In the genomic region with DNA sequence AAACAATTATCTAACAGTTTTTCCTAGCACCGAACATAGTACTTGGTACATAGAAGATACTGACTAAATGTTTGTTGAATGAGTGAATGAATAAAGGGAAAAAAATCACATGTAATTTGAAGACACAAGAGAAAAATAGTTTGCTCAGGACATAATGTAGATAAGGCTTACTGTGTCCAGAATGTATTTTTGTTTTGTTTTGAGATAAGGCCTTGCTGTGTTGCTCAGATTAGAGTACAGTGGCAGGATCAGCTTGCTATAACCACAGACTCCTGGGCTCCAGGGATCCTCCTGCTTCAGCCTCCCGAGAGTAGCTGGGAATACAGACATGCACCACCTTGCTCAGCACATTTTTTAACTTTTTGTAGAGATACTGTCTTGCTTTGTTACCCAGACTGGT, we compare ENCODE assay signal across 2 cellular contexts.
A peak's percentile ranks its signal among the peaks of the same experiment; 100 is the strongest.
TF ChIP-seq lines count a peak whose summit lies in the region.

No MANE protein-coding gene starts in this region.

TF ChIP-seq in HEK293, 187 proteins besides CTCF, POLR2A, EP300 and RAD21 (continued from another document):
- TF ChIP-seq, protein P1, sequence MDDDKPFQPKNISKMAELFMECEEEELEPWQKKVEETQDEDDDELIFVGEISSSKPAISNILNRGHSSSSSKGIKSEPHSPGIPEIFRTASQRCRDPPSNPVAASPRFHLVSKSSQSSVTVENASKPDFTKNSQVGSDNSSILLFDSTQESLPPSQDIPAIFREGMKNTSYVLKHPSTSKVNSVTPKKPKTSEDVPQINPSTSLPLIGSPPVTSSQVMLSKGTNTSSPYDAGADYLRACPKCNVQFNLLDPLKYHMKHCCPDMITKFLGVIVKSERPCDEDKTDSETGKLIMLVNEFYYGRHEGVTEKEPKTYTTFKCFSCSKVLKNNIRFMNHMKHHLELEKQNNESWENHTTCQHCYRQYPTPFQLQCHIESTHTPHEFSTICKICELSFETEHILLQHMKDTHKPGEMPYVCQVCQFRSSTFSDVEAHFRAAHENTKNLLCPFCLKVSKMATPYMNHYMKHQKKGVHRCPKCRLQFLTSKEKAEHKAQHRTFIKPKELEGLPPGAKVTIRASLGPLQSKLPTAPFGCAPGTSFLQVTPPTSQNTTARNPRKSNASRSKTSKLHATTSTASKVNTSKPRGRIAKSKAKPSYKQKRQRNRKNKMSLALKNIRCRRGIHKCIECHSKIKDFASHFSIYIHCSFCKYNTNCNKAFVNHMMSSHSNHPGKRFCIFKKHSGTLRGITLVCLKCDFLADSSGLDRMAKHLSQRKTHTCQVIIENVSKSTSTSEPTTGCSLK (tag by site-specific recombination; IDR thresholded peaks at IDR 0.05) = no peak
- TF ChIP-seq ZNF660 (tag by site-specific recombination; IDR thresholded peaks at IDR 0.05) (no peak), MEIS1 (CRISPR knock-in tag; IDR thresholded peaks at IDR 0.05; ENCODE audit: borderline replicate concordance) (no peak), KLF1 (tag by site-specific recombination; IDR thresholded peaks at IDR 0.05) (no peak)
- TF ChIP-seq, protein P2, sequence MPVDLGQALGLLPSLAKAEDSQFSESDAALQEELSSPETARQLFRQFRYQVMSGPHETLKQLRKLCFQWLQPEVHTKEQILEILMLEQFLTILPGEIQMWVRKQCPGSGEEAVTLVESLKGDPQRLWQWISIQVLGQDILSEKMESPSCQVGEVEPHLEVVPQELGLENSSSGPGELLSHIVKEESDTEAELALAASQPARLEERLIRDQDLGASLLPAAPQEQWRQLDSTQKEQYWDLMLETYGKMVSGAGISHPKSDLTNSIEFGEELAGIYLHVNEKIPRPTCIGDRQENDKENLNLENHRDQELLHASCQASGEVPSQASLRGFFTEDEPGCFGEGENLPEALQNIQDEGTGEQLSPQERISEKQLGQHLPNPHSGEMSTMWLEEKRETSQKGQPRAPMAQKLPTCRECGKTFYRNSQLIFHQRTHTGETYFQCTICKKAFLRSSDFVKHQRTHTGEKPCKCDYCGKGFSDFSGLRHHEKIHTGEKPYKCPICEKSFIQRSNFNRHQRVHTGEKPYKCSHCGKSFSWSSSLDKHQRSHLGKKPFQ (tag by site-specific recombination; IDR thresholded peaks at IDR 0.05) = no peak
- TF ChIP-seq, protein P3, sequence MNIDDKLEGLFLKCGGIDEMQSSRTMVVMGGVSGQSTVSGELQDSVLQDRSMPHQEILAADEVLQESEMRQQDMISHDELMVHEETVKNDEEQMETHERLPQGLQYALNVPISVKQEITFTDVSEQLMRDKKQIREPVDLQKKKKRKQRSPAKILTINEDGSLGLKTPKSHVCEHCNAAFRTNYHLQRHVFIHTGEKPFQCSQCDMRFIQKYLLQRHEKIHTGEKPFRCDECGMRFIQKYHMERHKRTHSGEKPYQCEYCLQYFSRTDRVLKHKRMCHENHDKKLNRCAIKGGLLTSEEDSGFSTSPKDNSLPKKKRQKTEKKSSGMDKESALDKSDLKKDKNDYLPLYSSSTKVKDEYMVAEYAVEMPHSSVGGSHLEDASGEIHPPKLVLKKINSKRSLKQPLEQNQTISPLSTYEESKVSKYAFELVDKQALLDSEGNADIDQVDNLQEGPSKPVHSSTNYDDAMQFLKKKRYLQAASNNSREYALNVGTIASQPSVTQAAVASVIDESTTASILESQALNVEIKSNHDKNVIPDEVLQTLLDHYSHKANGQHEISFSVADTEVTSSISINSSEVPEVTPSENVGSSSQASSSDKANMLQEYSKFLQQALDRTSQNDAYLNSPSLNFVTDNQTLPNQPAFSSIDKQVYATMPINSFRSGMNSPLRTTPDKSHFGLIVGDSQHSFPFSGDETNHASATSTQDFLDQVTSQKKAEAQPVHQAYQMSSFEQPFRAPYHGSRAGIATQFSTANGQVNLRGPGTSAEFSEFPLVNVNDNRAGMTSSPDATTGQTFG (tag by site-specific recombination; IDR thresholded peaks at IDR 0.05; ENCODE audit: borderline replicate concordance) = no peak
TF ChIP-seq in HEK293: peak in this region for 3.

TF ChIP-seq in K562, 482 proteins besides CTCF, POLR2A, EP300 and RAD21 (continued from another document and continues in another):
- TF ChIP-seq PURB (CRISPR knock-in tag; IDR thresholded peaks at IDR 0.05; ENCODE audit: low read depth) (no peak), CBFA2T2 (conservative IDR thresholded peaks at IDR 0.05) (peak; percentile 68), RUNX1 (IDR thresholded peaks at IDR 0.05; ENCODE audit: low read depth) (no peak), TOE1 (IDR thresholded peaks at IDR 0.05; ENCODE audit: borderline replicate concordance) (no peak), TOE1 (CRISPR knock-in tag; IDR thresholded peaks at IDR 0.05; ENCODE audit: borderline replicate concordance, low read depth) (no peak), DPF2 (IDR thresholded peaks at IDR 0.05) (peak; percentile 83), NCOR1 (IDR thresholded peaks at IDR 0.05) (peak; percentile 56), MYC (IDR thresholded peaks at IDR 0.05; ENCODE audit: low read depth, low read length) (no peak), MYC (CRISPR knock-in tag; IDR thresholded peaks at IDR 0.05; ENCODE audit: borderline replicate concordance, low read depth) (no peak), GATA2 (CRISPR knock-in tag; IDR thresholded peaks at IDR 0.05) (0 out of 2 replicates have a peak, but pooled peaks have one; percentile 37), SMARCE1 (IDR thresholded peaks at IDR 0.05) (peak; percentile 75), ADNP (tag; IDR thresholded peaks at IDR 0.05) (0 out of 2 replicates have a peak, but pooled peaks have one; percentile 26), NBN (IDR thresholded peaks at IDR 0.05; ENCODE audit: low read depth) (0 out of 2 replicates have a peak, but pooled peaks have one; percentile 53), ETV1 (tag; conservative IDR thresholded peaks at IDR 0.05; ENCODE audit: low read depth) (no peak), SIN3B (IDR thresholded peaks at IDR 0.05; ENCODE audit: low read depth) (no peak), TRIM24 (IDR thresholded peaks at IDR 0.05) (peak in 1 of 2 experiments; percentile 31; a peak in 1 of 4 replicates), CHCHD3 (CRISPR knock-in tag; IDR thresholded peaks at IDR 0.05) (no peak), ZNF24 (IDR thresholded peaks at IDR 0.05) (peak; percentile 76), PHF21A (IDR thresholded peaks at IDR 0.05; ENCODE audit: borderline replicate concordance, low read depth) (no peak), CC2D1A (IDR thresholded peaks at IDR 0.05) (0 out of 2 replicates have a peak, but pooled peaks have one; percentile 34), AFF4 (CRISPR knock-in tag; IDR thresholded peaks at IDR 0.05) (no peak), STAT5B (CRISPR knock-in tag; IDR thresholded peaks at IDR 0.05) (no peak), UBTF (IDR thresholded peaks at IDR 0.05; ENCODE audit: borderline replicate concordance in 1 of 2, low read depth in 2 of 2, low read length in 2 of 2) (no peak), ZNF449 (CRISPR knock-in tag; IDR thresholded peaks at IDR 0.05) (no peak), SMARCA4 (IDR thresholded peaks at IDR 0.05) (peak; percentile 81), NR1H2 (CRISPR knock-in tag; IDR thresholded peaks at IDR 0.05) (no peak), EHMT2 (IDR thresholded peaks at IDR 0.05) (no peak), PPARD (CRISPR knock-in tag; IDR thresholded peaks at IDR 0.05) (no peak), ZNF311 (CRISPR knock-in tag; IDR thresholded peaks at IDR 0.05) (no peak), NFATC3 (IDR thresholded peaks at IDR 0.05) (no peak), STAT5A (IDR thresholded peaks at IDR 0.05; ENCODE audit: borderline replicate concordance, low read length) (peak; percentile 56; the same call in 1 of the 2 replicates), RCOR1 (IDR thresholded peaks at IDR 0.05; ENCODE audit: borderline replicate concordance in 1 of 2, low read depth in 2 of 2, low read length in 2 of 2) (peak in 1 of 2 experiments; percentile 77; a peak in 2 of 4 replicates), NCOA2 (IDR thresholded peaks at IDR 0.05; ENCODE audit: partially characterized antibody in 2 of 2) (no peak), ZFX (CRISPR knock-in tag; IDR thresholded peaks at IDR 0.05) (no peak), POLR2AphosphoS5 (IDR thresholded peaks at IDR 0.05; ENCODE audit: control insufficient read depth, insufficient read depth, low read depth, low read length) (0 out of 2 replicates have a peak, but pooled peaks have one; percentile 44), RBM25 (IDR thresholded peaks at IDR 0.05; ENCODE audit: low read depth, low read length, severe bottlenecking) (peak; percentile 37), MTA2 (IDR thresholded peaks at IDR 0.05; ENCODE audit: low read depth) (peak; percentile 74)
- TF ChIP-seq, protein P4, sequence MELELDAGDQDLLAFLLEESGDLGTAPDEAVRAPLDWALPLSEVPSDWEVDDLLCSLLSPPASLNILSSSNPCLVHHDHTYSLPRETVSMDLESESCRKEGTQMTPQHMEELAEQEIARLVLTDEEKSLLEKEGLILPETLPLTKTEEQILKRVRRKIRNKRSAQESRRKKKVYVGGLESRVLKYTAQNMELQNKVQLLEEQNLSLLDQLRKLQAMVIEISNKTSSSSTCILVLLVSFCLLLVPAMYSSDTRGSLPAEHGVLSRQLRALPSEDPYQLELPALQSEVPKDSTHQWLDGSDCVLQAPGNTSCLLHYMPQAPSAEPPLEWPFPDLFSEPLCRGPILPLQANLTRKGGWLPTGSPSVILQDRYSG (tag; conservative IDR thresholded peaks at IDR 0.05; ENCODE audit: low read depth) = no peak
- TF ChIP-seq, protein P5, sequence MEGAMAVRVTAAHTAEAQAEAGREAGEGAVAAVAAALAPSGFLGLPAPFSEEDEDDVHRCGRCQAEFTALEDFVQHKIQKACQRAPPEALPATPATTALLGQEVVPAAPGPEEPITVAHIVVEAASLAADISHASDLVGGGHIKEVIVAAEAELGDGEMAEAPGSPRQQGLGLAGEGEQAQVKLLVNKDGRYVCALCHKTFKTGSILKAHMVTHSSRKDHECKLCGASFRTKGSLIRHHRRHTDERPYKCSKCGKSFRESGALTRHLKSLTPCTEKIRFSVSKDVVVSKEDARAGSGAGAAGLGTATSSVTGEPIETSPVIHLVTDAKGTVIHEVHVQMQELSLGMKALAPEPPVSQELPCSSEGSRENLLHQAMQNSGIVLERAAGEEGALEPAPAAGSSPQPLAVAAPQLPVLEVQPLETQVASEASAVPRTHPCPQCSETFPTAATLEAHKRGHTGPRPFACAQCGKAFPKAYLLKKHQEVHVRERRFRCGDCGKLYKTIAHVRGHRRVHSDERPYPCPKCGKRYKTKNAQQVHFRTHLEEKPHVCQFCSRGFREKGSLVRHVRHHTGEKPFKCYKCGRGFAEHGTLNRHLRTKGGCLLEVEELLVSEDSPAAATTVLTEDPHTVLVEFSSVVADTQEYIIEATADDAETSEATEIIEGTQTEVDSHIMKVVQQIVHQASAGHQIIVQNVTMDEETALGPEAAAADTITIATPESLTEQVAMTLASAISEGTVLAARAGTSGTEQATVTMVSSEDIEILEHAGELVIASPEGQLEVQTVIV (CRISPR knock-in tag; IDR thresholded peaks at IDR 0.05; ENCODE audit: borderline replicate concordance) = no peak
